In the genomic region with DNA sequence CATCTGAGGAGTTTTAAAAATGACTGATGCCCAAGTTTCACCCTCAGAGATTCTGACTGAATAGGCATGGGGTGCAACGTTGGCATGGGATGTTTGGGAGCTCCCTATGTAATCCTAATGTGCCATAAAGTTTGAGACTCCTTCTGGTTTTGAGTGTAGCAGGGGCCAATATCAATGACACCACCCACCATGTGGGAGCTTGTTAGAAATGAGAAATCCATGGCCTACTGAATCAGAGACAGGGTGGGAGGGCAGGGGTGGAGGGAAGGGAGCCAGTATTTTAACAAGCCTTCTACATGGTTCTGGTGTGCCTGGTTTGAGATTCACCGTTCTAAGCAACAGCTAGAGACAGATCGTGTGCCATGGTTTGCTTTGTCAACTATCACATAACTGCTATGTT, we compare ENCODE assay signal across 19 cellular contexts. TPM values are rescaled to one million over a fixed set of nuclear protein-coding genes. Genes with fewer than 3 reads are reported as not detected.
"Had no signal": no experiment of that assay in that cellular context is flagged by ENCODE, and none has a peak within 500 bp of the region (broad histone marks: within the 10 kb centered on the region; RNA-seq: fewer than 3 reads in every experiment).

No MANE protein-coding gene starts in this region.

- H3K4me1 Mint-ChIP-seq: neural crest cell had no signal

- ATAC-seq: right lobe of liver had no signal

- H3K27ac Mint-ChIP-seq: memory B cell; T-helper 1 cell treated with Interleukin-12 subunit alpha and Interleukin-12 subunit beta and Interleukin-4 antibody, amounts not matched to agents 30 μg/mL and 1 μg/mL, for 36 hours had no signal

- H3K9me3 Mint-ChIP-seq: dendritic cell treated with granulocyte-macrophage colony-stimulating factor and Interleukin-4, amounts not matched to agents 40 ng/mL and 50 ng/mL, for 4 days; T-helper 1 cell treated with Interleukin-12 subunit alpha and Interleukin-12 subunit beta and Interleukin-4 antibody, amounts not matched to agents 30 μg/mL and 1 μg/mL, for 36 hours had no signal

- H3K27me3 Mint-ChIP-seq: dendritic cell treated with granulocyte-macrophage colony-stimulating factor and Interleukin-4, amounts not matched to agents 40 ng/mL and 50 ng/mL, for 4 days; memory B cell had no signal

- DNase-seq: activated CD4-positive, alpha-beta T cell treated with anti-CD3 and anti-CD28 coated beads for 48 hours; activated CD4-positive, CD25-positive, alpha-beta regulatory T cell; activated effector memory CD4-positive, alpha-beta T cell treated with anti-CD3 and anti-CD28 coated beads, Interleukin-2, amount 50 U/mL, for 16 hours; activated naive CD4-positive, alpha-beta T cell treated with anti-CD3 and anti-CD28 coated beads, Interleukin-2, amount 50 U/mL, for 16 hours; brain microvascular endothelial cell; caudate nucleus; effector CD4-positive, alpha-beta T cell; erythroblast; foreskin fibroblast; left colon; occipital lobe; posterior cingulate gyrus; right lobe of liver; transverse colon had no signal

- H3K4me3 Mint-ChIP-seq: dendritic cell treated with granulocyte-macrophage colony-stimulating factor and Interleukin-4, amounts not matched to agents 40 ng/mL and 50 ng/mL, for 4 days; memory B cell; neural crest cell; T-helper 1 cell treated with Interleukin-12 subunit alpha and Interleukin-12 subunit beta and Interleukin-4 antibody, amounts not matched to agents 30 μg/mL and 1 μg/mL, for 36 hours had no signal

RNA-seq across cellular contexts. Expression of a gene that starts 46.1 kb away (rescaled TPM):
- total RNA-seq: ascending aorta had no signal
